Comparison of ENCODE assay signal across 23 cellular contexts in genomic region chr6:20170455-20171148, GRCh38.
"Had no signal": no experiment of that assay in that cellular context is flagged by ENCODE, and none has a peak within 500 bp of the region (broad histone marks: within the 10 kb centered on the region; RNA-seq: fewer than 3 reads in every experiment).

No MANE protein-coding gene starts in this region.

- H3K27me3 Mint-ChIP-seq: activated CD4-positive, alpha-beta memory T cell treated with anti-CD3 and anti-CD28 coated beads, Interleukin-2, amount 10 ng/mL, durations not matched to agents 7 days and 5 days; activated naive CD4-positive, alpha-beta T cell treated with anti-CD3 and anti-CD28 coated beads, Interleukin-2, amount 50 U/mL, for 24 hours had no signal

- H3K27ac ChIP-seq: KMS-11, PC-9, VCaP had no signal

- H3K4me3 ChIP-seq: PC-9 had no signal

- H3K36me3 ChIP-seq: breast epithelium had no signal

- H3K9ac ChIP-seq: KMS-11 had no signal

- H3K27ac Mint-ChIP-seq: activated CD4-positive, alpha-beta memory T cell treated with anti-CD3 and anti-CD28 coated beads, Interleukin-2, amount 10 ng/mL, durations not matched to agents 7 days and 5 days; activated naive CD4-positive, alpha-beta T cell treated with anti-CD3 and anti-CD28 coated beads, Interleukin-2, amount 50 U/mL, for 24 hours; activated T-helper 2 cell treated with anti-CD3 and anti-CD28 coated beads, Interferon-gamma antibody, Interleukin-2, Interleukin-4, amounts not matched to agents 10 μg/mL and 5 μg/mL and 100 μg/mL, durations not matched to agents 14 hours and 24 hours and 36 hours had no signal

- H3K27me3 ChIP-seq: breast epithelium had no signal

- H3K9me3 Mint-ChIP-seq: activated CD4-positive, alpha-beta memory T cell treated with anti-CD3 and anti-CD28 coated beads, Interleukin-2, amount 10 ng/mL, durations not matched to agents 7 days and 5 days; activated naive CD4-positive, alpha-beta T cell treated with anti-CD3 and anti-CD28 coated beads, Interleukin-2, amount 50 U/mL, for 24 hours; activated T-helper 2 cell treated with anti-CD3 and anti-CD28 coated beads, Interferon-gamma antibody, Interleukin-2, Interleukin-4, amounts not matched to agents 10 μg/mL and 5 μg/mL and 100 μg/mL, durations not matched to agents 14 hours and 24 hours and 36 hours had no signal

- H2AFZ ChIP-seq: PC-9 had no signal

- H3K4me2 ChIP-seq: KMS-11, PC-9 had no signal

- DNase-seq: activated CD4-positive, alpha-beta memory T cell treated with anti-CD3 and anti-CD28 coated beads, Interleukin-2, amount 10 ng/mL, durations not matched to agents 7 days and 5 days; activated CD4-positive, alpha-beta T cell treated with anti-CD3 and anti-CD28 coated beads, Interleukin-2, amount 50 U/mL, for 1 hour; activated CD4-positive, CD25-positive, alpha-beta regulatory T cell; activated naive CD4-positive, alpha-beta T cell; activated T-cell treated with anti-CD3 and anti-CD28 coated beads for 4 hours; activated T-cell treated with anti-CD3 and anti-CD28 coated beads, Interleukin-2, amount 50 U/mL, for 48 hours; aorta; central memory CD4-positive, alpha-beta T cell; NCI-H1092; NCI-H1417; NCI-H1694 treated with DMSO at 0.1 percent for 48 hours; NCI-H2029 treated with DMSO at 0.1 percent for 48 hours; NCI-H510A treated with DMSO at 0.1 percent for 48 hours; NCI-H69; PC-9; SHP77 treated with DMSO at 0.1 percent for 48 hours; T-helper 2 cell; T1000 had no signal

- H3K9me3 ChIP-seq: breast epithelium had no signal

- H3K4me3 Mint-ChIP-seq: activated CD4-positive, alpha-beta memory T cell treated with anti-CD3 and anti-CD28 coated beads, Interleukin-2, amount 10 ng/mL, durations not matched to agents 7 days and 5 days; activated naive CD4-positive, alpha-beta T cell treated with anti-CD3 and anti-CD28 coated beads, Interleukin-2, amount 50 U/mL, for 24 hours had no signal
